8 cellular contexts compared by ENCODE assay signal in the genomic region with DNA sequence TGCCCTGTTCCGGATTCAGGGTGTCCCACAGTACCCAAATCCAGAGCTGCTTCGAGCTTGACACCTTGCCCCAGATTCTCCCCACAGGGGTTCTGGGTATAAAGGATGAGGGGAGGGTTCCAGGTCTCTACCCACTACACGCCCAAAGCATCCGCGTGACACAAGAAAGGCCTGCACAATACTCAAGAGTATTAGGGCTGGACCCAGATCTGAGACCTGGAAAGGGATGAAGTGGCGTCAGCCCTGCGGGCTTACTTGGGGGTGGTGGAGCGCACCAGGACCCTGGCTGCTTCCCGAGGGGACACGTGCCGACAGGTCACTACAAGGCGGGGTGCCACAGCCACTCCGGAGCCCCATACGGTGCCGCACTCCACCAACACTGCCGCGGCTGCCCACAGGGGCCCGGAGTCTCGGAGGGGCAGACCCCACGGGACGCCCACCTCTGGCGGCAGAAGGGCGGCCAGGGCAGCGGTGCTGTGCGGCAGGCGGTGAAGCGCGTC. TPM values are rescaled to one million over a fixed set of nuclear protein-coding genes. Genes with fewer than 3 reads are reported as not detected.
A peak's percentile ranks its signal among the peaks of the same experiment; 100 is the strongest.
DNase-seq lines count a peak whose midpoint lies in the region; ATAC-seq and TF ChIP-seq lines count a peak whose summit lies in the region.

No MANE protein-coding gene starts in this region.

- no peaks in the 10 kb centered on the region; the same call in 1 of the 2 replicates for H3K4me1 ChIP-seq in ES-I3 (ENCODE audit: insufficient read depth, low read length)
- H3K4me1 ChIP-seq in PC-3 (ENCODE audit: insufficient read depth, low read length), result peaks cover 21% of the 10 kb centered on the region
- H3K4me1 ChIP-seq in esophagus (ENCODE audit: control insufficient read depth in 2 of 2, insufficient read depth in 2 of 2, low read length in 1 of 2), result peaks cover 6 to 17% of the 10 kb centered on the region in 2 donors
- H3K4me1 ChIP-seq in trophoblast cell (ENCODE audit: control insufficient read depth in 1 of 2, insufficient read depth in 2 of 2, low read length in 2 of 2), result peaks cover 5 to 6% of the 10 kb centered on the region in 2 experiments

- H3K79me1 ChIP-seq in trophoblast cell (ENCODE audit: low read length), result peaks cover 11% of the 10 kb centered on the region

- H3K27me3 ChIP-seq in PC-3 (ENCODE audit: low read length) (no peaks in the 10 kb centered on the region), esophagus (ENCODE audit: control insufficient read depth in 1 of 2, insufficient read depth in 2 of 2, low read length in 2 of 2) (no peaks in the 10 kb centered on the region), trophoblast cell (ENCODE audit: insufficient read depth, low read length) (no peaks in the 10 kb centered on the region)

- H3F3A ChIP-seq in PC-3 (ENCODE audit: low read length, unreplicated experiment), result peaks cover 9% of the 10 kb centered on the region

- H3K27ac ChIP-seq in PC-3 (ENCODE audit: low read length) (peak overlapping the region; percentile 57; the same call in 1 of the 2 replicates), esophagus (ENCODE audit: low read depth in 2 of 2, low read length in 1 of 2) (peak overlapping the region; percentile 95), trophoblast cell (ENCODE audit: low read depth, low read length) (no peak overlapping the region)

- peak overlapping the region; percentile 74 for H3K14ac ChIP-seq in trophoblast cell (ENCODE audit: low read length)

- no TSS peak for BruUV-seq in PC-3 (replicated peaks; lab: Mats Ljungman, UMichigan)

- H3K79me2 ChIP-seq in PC-3 (ENCODE audit: low read length) (peaks cover 46% of the 10 kb centered on the region), trophoblast cell (ENCODE audit: control insufficient read depth, insufficient read depth, low read length, poor library complexity) (peaks cover 8% of the 10 kb centered on the region)

- no peaks in the 10 kb centered on the region for H3K9me2 ChIP-seq in PC-3 (replicated peaks; ENCODE audit: low read length)

- H3K9ac ChIP-seq in ES-I3 (ENCODE audit: low read depth, low read length) (peak overlapping the region; percentile 64), PC-3 (ENCODE audit: low read length) (peak overlapping the region; percentile 83), trophoblast cell (ENCODE audit: low read length) (peak overlapping the region; percentile 78)

- peak overlapping the region; percentile 7 for H4K91ac ChIP-seq in trophoblast cell (ENCODE audit: low read depth, low read length)

- H3K23ac ChIP-seq in trophoblast cell (ENCODE audit: low read length), result no peak overlapping the region

- TF ChIP-seq CTCF in PC-3 (conservative IDR thresholded peaks at IDR 0.05; ENCODE audit: low read depth, low read length), result no peak

- DNase-seq in PC-3, result peak; percentile 38
- DNase-seq in trophoblast cell, result no peak
- no peak for DNase-seq in dedifferentiated amniotic fluid mesenchymal stem cell (ENCODE audit: extremely low spot score)
- no peak for DNase-seq in DMS153 treated with DMSO at 0.1 percent for 48 hours (lab: John Stamatoyannopoulos, UW; ENCODE audit: unreplicated experiment)
- DNase-seq in superior temporal gyrus (ENCODE audit: extremely low spot score), result no peak

- H2BK5ac ChIP-seq in trophoblast cell (ENCODE audit: low read depth, low read length, poor library complexity), result no peak overlapping the region

- H2AK5ac ChIP-seq in trophoblast cell (ENCODE audit: low read length), result no peak overlapping the region

- POLR2A ChIA-PET in PC-3 (lab: Charles Lee; ENCODE audit: unreplicated experiment), result no interaction called here

- H2BK120ac ChIP-seq in trophoblast cell (ENCODE audit: insufficient read depth, low read length, poor library complexity), result no peak overlapping the region

- WGBS in esophagus, 2 donors, result 7 to 9% methylated on average over 24 to 28 of the region's 28 CpGs
- no CpG with 5 or more reads among the region's 28 CpGs for WGBS in trophoblast cell (ENCODE audit: extremely low coverage, insufficient coverage, insufficient read length)

- H4K12ac ChIP-seq in trophoblast cell (ENCODE audit: low read depth, low read length), result peak overlapping the region; percentile 41

- intact Hi-C loops in PC-3 (cut with micrococcal nuclease), result no loop called here

- H3K18ac ChIP-seq in trophoblast cell (ENCODE audit: low read length), result peak overlapping the region; percentile 72

- CTCF ChIA-PET in PC-3 (lab: Charles Lee), result interaction anchor here (0.7 to 2.6 kb wide), 5 partner anchors 30 to 219 kb away, joined by 3 to 50 read pairs (median 16); no protein-coding TSS in a partner anchor

- no peaks in the 10 kb centered on the region; the same call in 1 of the 2 replicates for H4K20me1 ChIP-seq in PC-3 (ENCODE audit: low read length)

- H3K4me3 ChIP-seq in PC-3 (ENCODE audit: low read length), result peak overlapping the region; percentile 72
- peak overlapping the region; percentile 76 to 82 for H3K4me3 ChIP-seq in esophagus (ENCODE audit: low read depth in 1 of 2, low read length in 2 of 2)
- H3K4me3 ChIP-seq in trophoblast cell (ENCODE audit: low read depth, low read length), result peak overlapping the region; percentile 71

- peak; percentile 11 for ATAC-seq in GM21723 (IDR thresholded peaks at IDR 0.05; ENCODE audit: unreplicated experiment)
- peak; percentile 2 for ATAC-seq in PC-3

- H2AFZ ChIP-seq in PC-3 (ENCODE audit: low read length), result peak overlapping the region; percentile 69
- H2AFZ ChIP-seq in trophoblast cell (ENCODE audit: insufficient read depth, low read length, poor library complexity), result peak overlapping the region; percentile 65

- H3K36me3 ChIP-seq in ES-I3 (ENCODE audit: insufficient read depth, low read length), result no peaks in the 10 kb centered on the region; the same call in 1 of the 2 replicates
- H3K36me3 ChIP-seq in PC-3 (ENCODE audit: low read depth, low read length), result peaks cover 22% of the 10 kb centered on the region
- H3K36me3 ChIP-seq in esophagus (ENCODE audit: control insufficient read depth in 2 of 2, insufficient read depth in 2 of 2, low read length in 1 of 2), result peaks cover 0 to 5% of the 10 kb centered on the region in 2 donors
- H3K36me3 ChIP-seq in trophoblast cell (ENCODE audit: control insufficient read depth in 1 of 2, insufficient read depth in 2 of 2, low read length in 2 of 2), result peaks cover 5 to 16% of the 10 kb centered on the region in 2 experiments

- no peak overlapping the region for H2BK12ac ChIP-seq in trophoblast cell (ENCODE audit: low read length)

- H3K4ac ChIP-seq in trophoblast cell (ENCODE audit: low read depth, low read length), result peak overlapping the region; percentile 14

- peak overlapping the region; percentile 75 for H4K8ac ChIP-seq in trophoblast cell (ENCODE audit: low read depth, low read length)

- H3K9me3 ChIP-seq in ES-I3 (ENCODE audit: control insufficient read depth, insufficient read depth, low read length) (no peaks in the 10 kb centered on the region), PC-3 (ENCODE audit: low read length) (no peaks in the 10 kb centered on the region), esophagus (ENCODE audit: control insufficient read depth in 2 of 2, insufficient read depth in 1 of 2, low read depth in 1 of 2, low read length in 1 of 2) (no peaks in the 10 kb centered on the region), trophoblast cell (ENCODE audit: insufficient read depth, low read depth, low read length) (no peaks in the 10 kb centered on the region)

- H3K4me2 ChIP-seq in PC-3 (ENCODE audit: low read length) (peak overlapping the region; percentile 91), trophoblast cell (ENCODE audit: low read length) (peak overlapping the region; percentile 94)

RNA-seq across cellular contexts. Expression of a gene that starts 1.3 kb away (rescaled TPM):
- total RNA-seq in PC-3 (2014; rRNA removed), result 78.2 and 87.3 TPM in 2 replicates
- polyA plus RNA-seq in esophagus, result 10 to 100 TPM; 13.6 to 17.5 TPM
- 3.7 TPM in 2 replicates for polyA plus RNA-seq in trophoblast cell (2013)

RNA-seq across cellular contexts. Expression of a gene that starts 12.6 kb away (rescaled TPM):
- 29.2 and 39.0 TPM in 2 replicates for total RNA-seq in PC-3 (2014; rRNA removed)
- polyA plus RNA-seq in esophagus, result 10 to 100 TPM; 13.6 to 14.1 TPM
- polyA plus RNA-seq in trophoblast cell (2013), result 1.2 and 1.3 TPM in 2 replicates

RNA-seq across cellular contexts. Expression of a gene that starts 25.1 kb away (rescaled TPM):
- 161 and 213 TPM in 2 replicates for total RNA-seq in PC-3 (2014; rRNA removed)
- 10 to 100 TPM; 26.0 to 30.0 TPM for polyA plus RNA-seq in esophagus
- 131 and 137 TPM in 2 replicates for polyA plus RNA-seq in trophoblast cell (2013)
